In the genomic region with DNA sequence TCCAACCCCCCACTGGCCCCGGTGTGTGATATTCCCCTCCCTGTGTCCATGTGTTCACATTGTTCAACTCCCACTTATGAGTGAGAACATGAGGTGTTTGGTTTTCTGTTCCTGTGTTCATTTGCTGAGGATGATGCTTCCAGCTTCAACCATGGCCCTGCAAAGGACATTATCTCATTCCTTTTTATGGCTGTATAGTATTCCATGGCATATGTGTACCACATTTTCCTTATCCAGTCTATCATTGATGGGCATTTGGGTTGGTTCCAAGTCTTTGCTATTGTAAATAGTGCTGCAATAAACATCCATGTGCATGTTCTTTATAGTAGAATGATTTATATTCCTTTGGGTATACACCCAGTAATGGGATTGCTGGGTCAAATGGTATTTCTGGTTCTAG, we compare ENCODE assay signal across 4 cellular contexts. TPM values are rescaled to one million over a fixed set of nuclear protein-coding genes. Genes with fewer than 3 reads are reported as not detected.
"Had no signal": no experiment of that assay in that cellular context is flagged by ENCODE, and none has a peak within 500 bp of the region (broad histone marks: within the 10 kb centered on the region; RNA-seq: fewer than 3 reads in every experiment).

No MANE protein-coding gene starts in this region.

RNA-seq across cellular contexts. Expression of a gene that starts 10.5 kb away (rescaled TPM):
- total RNA-seq: HepG2, HT-29, HT1080 had no signal
- polyA plus RNA-seq: HepG2, IgD-negative memory B cell had no signal
